12 cellular contexts compared by ENCODE assay signal in genomic region chr19:13849277-13849676, GRCh38. TPM values are rescaled to one million over a fixed set of nuclear protein-coding genes. Genes with fewer than 3 reads are reported as not detected.
DNase-seq lines count a peak whose midpoint lies in the region; FAIRE-seq and TF ChIP-seq lines count a peak whose summit lies in the region.
"Had no signal": no experiment of that assay in that cellular context is flagged by ENCODE, and none has a peak within 500 bp of the region (broad histone marks: within the 10 kb centered on the region; RNA-seq: fewer than 3 reads in every experiment).

No MANE protein-coding gene starts in this region.

- no peaks in the 10 kb centered on the region for H3K9me3 Mint-ChIP-seq in T-helper 2 cell treated with Interferon-gamma antibody and Interleukin-4, amounts not matched to agents 5 μg/mL and 100 μg/mL, for 36 hours
- no peaks in the 10 kb centered on the region for H3K9me3 Mint-ChIP-seq in astrocyte (ENCODE audit: unreplicated experiment)

- FAIRE-seq in astrocyte (lab: Jason Lieb, UNC), result no peak

- H3K9me2 ChIP-seq in Karpas-422 (replicated peaks; ENCODE audit: insufficient read depth, low read length), result no peaks in the 10 kb centered on the region

- H3K27ac ChIP-seq in astrocyte (ENCODE audit: low read depth, low read length) (peak overlapping the region; percentile 100), mesodermal cell (ENCODE audit: low read depth, low read length, severe bottlenecking) (peak overlapping the region; percentile 100), stomach smooth muscle (ENCODE audit: low read length) (peak overlapping the region; percentile 100), Karpas-422 (ENCODE audit: low read length) (no peak overlapping the region)
- H3K27ac ChIP-seq: VCaP had no signal

- 98 to 100% methylated on average over 5 to 6 of the region's 6 CpGs for WGBS in mesodermal cell (ENCODE audit: insufficient coverage in 2 of 2), 2 experiments

- no peaks in the 10 kb centered on the region for H3K27me3 Mint-ChIP-seq in T-helper 2 cell treated with Interferon-gamma antibody and Interleukin-4, amounts not matched to agents 5 μg/mL and 100 μg/mL, for 36 hours (ENCODE audit: low read depth)
- no peaks in the 10 kb centered on the region for H3K27me3 Mint-ChIP-seq in astrocyte (ENCODE audit: low read depth, unreplicated experiment)

- H3K36me3 ChIP-seq in astrocyte (ENCODE audit: insufficient read depth, low read length), result no peaks in the 10 kb centered on the region
- H3K36me3 ChIP-seq in mesodermal cell (ENCODE audit: control insufficient read depth, insufficient read depth, low read length), result no peaks in the 10 kb centered on the region
- H3K36me3 ChIP-seq in stomach smooth muscle (ENCODE audit: control insufficient read depth in 2 of 2, insufficient read depth in 2 of 2, low read length in 2 of 2), result no peaks in the 10 kb centered on the region
- no peaks in the 10 kb centered on the region for H3K36me3 ChIP-seq in Karpas-422 (ENCODE audit: insufficient read depth, low read length)
- H3K36me3 ChIP-seq: adrenal gland had no signal

- H3K4me1 Mint-ChIP-seq in T-helper 2 cell treated with Interferon-gamma antibody and Interleukin-4, amounts not matched to agents 5 μg/mL and 100 μg/mL, for 36 hours (ENCODE audit: low read depth), result peaks cover 32% of the 10 kb centered on the region
- peaks cover 24% of the 10 kb centered on the region for H3K4me1 Mint-ChIP-seq in astrocyte (ENCODE audit: low read depth, unreplicated experiment)

- H3K27me3 ChIP-seq in astrocyte (ENCODE audit: insufficient read depth, low read length) (no peaks in the 10 kb centered on the region), stomach smooth muscle (ENCODE audit: control insufficient read depth in 1 of 2, insufficient read depth in 2 of 2, low read length in 2 of 2) (no peaks in the 10 kb centered on the region), Karpas-422 (ENCODE audit: low read length) (no peaks in the 10 kb centered on the region)
- H3K27me3 ChIP-seq: adrenal gland had no signal

- peak overlapping the region; percentile 77 for H3K27ac Mint-ChIP-seq in T-helper 2 cell treated with Interferon-gamma antibody and Interleukin-4, amounts not matched to agents 5 μg/mL and 100 μg/mL, for 36 hours
- H3K27ac Mint-ChIP-seq in astrocyte (ENCODE audit: unreplicated experiment), result peak overlapping the region; percentile 98

- H3K4me2 ChIP-seq in astrocyte (ENCODE audit: low read length) (no peak overlapping the region), Karpas-422 (ENCODE audit: low read depth, low read length, poor library complexity, severe bottlenecking) (no peak overlapping the region)

- H3K9me3 ChIP-seq in astrocyte (ENCODE audit: insufficient read depth, low read depth, low read length) (no peaks in the 10 kb centered on the region), mesodermal cell (ENCODE audit: control insufficient read depth, low read length) (no peaks in the 10 kb centered on the region), stomach smooth muscle (ENCODE audit: control insufficient read depth in 2 of 2, low read length in 2 of 2) (no peaks in the 10 kb centered on the region), Karpas-422 (ENCODE audit: low read length) (no peaks in the 10 kb centered on the region)
- H3K9me3 ChIP-seq: adrenal gland had no signal

- H3K9ac ChIP-seq in astrocyte (ENCODE audit: low read length) (peak overlapping the region; percentile 21), stomach smooth muscle (ENCODE audit: low read length in 2 of 2) (no peak overlapping the region), Karpas-422 (ENCODE audit: low read length) (no peak overlapping the region)

- no peak overlapping the region for H2AFZ ChIP-seq in astrocyte (ENCODE audit: low read depth, low read length)
- no peak overlapping the region for H2AFZ ChIP-seq in Karpas-422 (ENCODE audit: low read length)

- H3K4me3 Mint-ChIP-seq in T-helper 2 cell treated with Interferon-gamma antibody and Interleukin-4, amounts not matched to agents 5 μg/mL and 100 μg/mL, for 36 hours, result no peak overlapping the region
- H3K4me3 Mint-ChIP-seq in astrocyte (ENCODE audit: unreplicated experiment), result no peak overlapping the region

- H3K36me3 Mint-ChIP-seq in T-helper 2 cell treated with Interferon-gamma antibody and Interleukin-4, amounts not matched to agents 5 μg/mL and 100 μg/mL, for 36 hours (ENCODE audit: low read depth), result no peaks in the 10 kb centered on the region
- no peaks in the 10 kb centered on the region for H3K36me3 Mint-ChIP-seq in astrocyte (ENCODE audit: low read depth, unreplicated experiment)

- H3K4me3 ChIP-seq in astrocyte (ENCODE audit: insufficient read depth, low read depth, low read length), result no peak overlapping the region
- no peak overlapping the region for H3K4me3 ChIP-seq in mesodermal cell (ENCODE audit: extremely low read depth, insufficient read depth, low read length, poor library complexity, severe bottlenecking)
- H3K4me3 ChIP-seq in stomach smooth muscle (ENCODE audit: low read length in 2 of 2), result no peak overlapping the region
- no peak overlapping the region for H3K4me3 ChIP-seq in Karpas-422 (ENCODE audit: low read length)
- H3K4me3 ChIP-seq: adrenal gland had no signal

- TF ChIP-seq CTCF in astrocyte (IDR thresholded peaks at IDR 0.05; ENCODE audit: insufficient read depth, low read depth, low read length), result no peak

- no peak for DNase-seq in T-helper 2 cell treated with Interferon-gamma antibody and Interleukin-4, amounts not matched to agents 5 μg/mL and 100 μg/mL, for 36 hours (ENCODE audit: low spot score)
- DNase-seq in T-helper 2 cell, result no peak
- DNase-seq in astrocyte (ENCODE audit: low read depth), result no peak
- DNase-seq in Karpas-422, result no peak
- no peak for DNase-seq in NCI-H2029 treated with DMSO at 0.1 percent for 48 hours (lab: John Stamatoyannopoulos, UW)
- no peak for DNase-seq in NCI-H345 (lab: John Stamatoyannopoulos, UW)

- H3K79me2 ChIP-seq in astrocyte (ENCODE audit: insufficient read depth, low read length) (peaks cover 2% of the 10 kb centered on the region), Karpas-422 (ENCODE audit: low read length) (no peaks in the 10 kb centered on the region)

- no peaks in the 10 kb centered on the region for H4K20me1 ChIP-seq in astrocyte (ENCODE audit: insufficient read depth, low read length)
- no peaks in the 10 kb centered on the region for H4K20me1 ChIP-seq in Karpas-422 (ENCODE audit: insufficient read depth, low read depth, low read length)

- peaks cover 62% of the 10 kb centered on the region for H3K4me1 ChIP-seq in astrocyte (ENCODE audit: insufficient read depth, low read length)
- H3K4me1 ChIP-seq in mesodermal cell (ENCODE audit: control insufficient read depth, insufficient read depth, low read length, poor library complexity, severe bottlenecking), result peaks cover 40% of the 10 kb centered on the region
- H3K4me1 ChIP-seq in stomach smooth muscle (ENCODE audit: control insufficient read depth, insufficient read depth, low read length), result peaks cover 63% of the 10 kb centered on the region
- peaks cover 18% of the 10 kb centered on the region for H3K4me1 ChIP-seq in Karpas-422 (ENCODE audit: low read length)

RNA-seq across cellular contexts. Expression of gene NANOS3, which starts 27.7 kb away (rescaled TPM):
- 1.1 and 2.9 TPM in 2 replicates for total RNA-seq in astrocyte
- 3.8 TPM for polyA plus RNA-seq in mesodermal cell (2013, experiment 1 of 2)
- 2.2 TPM for polyA plus RNA-seq in mesodermal cell (2013, experiment 2 of 2)
- not detected in 2 replicates for total RNA-seq in Karpas-422 (2014; rRNA removed; shearing (Covaris generic); ENCODE audit: low replicate concordance)
- total RNA-seq: fibroblast of villous mesenchyme, M059J had no signal

RNA-seq across cellular contexts. Expression of gene ZSWIM4, which starts 54.0 kb away (rescaled TPM):
- 9.5 and 10.6 TPM in 2 replicates for total RNA-seq in astrocyte
- polyA plus RNA-seq in mesodermal cell (2013, experiment 1 of 2), result 25.4 TPM
- polyA plus RNA-seq in mesodermal cell (2013, experiment 2 of 2), result 17.4 TPM
- 6.8 and 7.3 TPM in 2 replicates for total RNA-seq in Karpas-422 (2014; rRNA removed; shearing (Covaris generic); ENCODE audit: low replicate concordance)

RNA-seq across cellular contexts. Expression of gene BRME1, which starts 56.6 kb away (rescaled TPM):
- total RNA-seq in astrocyte, result 0.68 and 0.91 TPM in 2 replicates
- 1.9 TPM for polyA plus RNA-seq in mesodermal cell (2013, experiment 1 of 2)
- polyA plus RNA-seq in mesodermal cell (2013, experiment 2 of 2), result 1.7 TPM
- 0.47 TPM in 1 of 2 replicates, not detected in the other for total RNA-seq in Karpas-422 (2014; rRNA removed; shearing (Covaris generic); ENCODE audit: low replicate concordance)

RNA-seq across cellular contexts. Expression of gene CC2D1A, which starts 56.7 kb away (rescaled TPM):
- total RNA-seq in astrocyte, result 22.6 and 27.3 TPM in 2 replicates
- polyA plus RNA-seq in mesodermal cell (2013, experiment 1 of 2), result 23.7 TPM
- polyA plus RNA-seq in mesodermal cell (2013, experiment 2 of 2), result 18.6 TPM
- 9.9 and 28.6 TPM in 2 replicates for total RNA-seq in Karpas-422 (2014; rRNA removed; shearing (Covaris generic); ENCODE audit: low replicate concordance)
